ENCODE assay signal across 9 cellular contexts in the genomic region with DNA sequence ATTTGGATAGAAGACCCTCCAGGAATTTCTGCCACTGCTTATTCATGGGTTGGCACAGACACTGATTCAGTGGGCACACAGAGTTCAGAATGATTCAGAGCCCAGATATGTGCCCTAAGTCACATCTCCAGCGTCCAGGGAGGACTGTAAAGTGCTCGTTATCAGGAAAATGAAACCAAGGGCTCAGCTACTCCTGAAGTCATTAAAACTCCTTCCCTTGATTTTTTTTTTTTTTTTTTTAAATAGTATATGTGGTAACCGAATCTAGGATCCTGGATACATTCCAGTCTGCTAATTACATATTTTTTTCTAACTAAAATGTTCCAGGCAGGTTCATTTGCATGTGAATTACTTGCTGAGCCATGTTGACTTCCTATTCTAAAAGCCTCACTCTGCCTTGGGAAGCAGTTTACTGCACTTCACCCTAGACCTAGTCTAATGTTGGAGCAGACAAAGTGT. TPM values are rescaled to one million over a fixed set of nuclear protein-coding genes. Genes with fewer than 3 reads are reported as not detected.
DNase-seq lines count a peak whose midpoint lies in the region; ATAC-seq and TF ChIP-seq lines count a peak whose summit lies in the region.
"Had no signal": no experiment of that assay in that cellular context is flagged by ENCODE, and none has a peak within 500 bp of the region (broad histone marks: within the 10 kb centered on the region; RNA-seq: fewer than 3 reads in every experiment).

No MANE protein-coding gene starts in this region.

- H3K36me3 ChIP-seq in smooth muscle cell (ENCODE audit: low read depth): no peaks in the 10 kb centered on the region

- H2AFZ ChIP-seq in smooth muscle cell (ENCODE audit: low read depth): no peak overlapping the region

- WGBS in smooth muscle cell (ENCODE audit: low lambda C conversion rate): 19% methylated on average over 3 of the region's 3 CpGs

- no peak for TF ChIP-seq CTCF in smooth muscle cell (IDR thresholded peaks at IDR 0.05; ENCODE audit: borderline replicate concordance, insufficient read depth, poor library complexity, severe bottlenecking)

- DNase-seq in NCI-H1417 (lab: John Stamatoyannopoulos, UW) (peak in 2 of 3 experiments; percentile 32 to 53), NCI-H1417 treated with DMSO at 0.1 percent for 48 hours (lab: John Stamatoyannopoulos, UW) (no peak), RKO (ENCODE audit: low spot score) (peak; percentile 85), fibroblast of the conjunctiva (ENCODE audit: low read depth) (peak; percentile 12), smooth muscle cell (lab: John Stamatoyannopoulos, UW; ENCODE audit: unreplicated experiment) (no peak), anterior cingulate cortex (lab: John Stamatoyannopoulos, UW) (no peak)
- DNase-seq in activated naive CD4-positive, alpha-beta T cell treated with anti-CD3 and anti-CD28 coated beads, Interleukin-2, amount 50 U/mL, for 16 hours: no peak
- DNase-seq: NCI-H446 treated with DMSO at 0.1 percent for 48 hours had no signal

- peak overlapping the region; percentile 20 for H3K4me3 ChIP-seq in smooth muscle cell

- no peaks in the 10 kb centered on the region for H3K27me3 ChIP-seq in smooth muscle cell (ENCODE audit: low read depth)

- H3K79me2 ChIP-seq in smooth muscle cell (ENCODE audit: low read depth): no peaks in the 10 kb centered on the region

- H3K27ac ChIP-seq in smooth muscle cell (ENCODE audit: low read depth): no peak overlapping the region

- no peaks in the 10 kb centered on the region for H3K9me3 ChIP-seq in smooth muscle cell (replicated peaks; ENCODE audit: low read depth)

- H3K9ac ChIP-seq in smooth muscle cell (ENCODE audit: low read depth): no peak overlapping the region

- H4K20me1 ChIP-seq in smooth muscle cell (ENCODE audit: low read depth): no peaks in the 10 kb centered on the region

- no peak for ATAC-seq in GM19395 (IDR thresholded peaks at IDR 0.05; ENCODE audit: unreplicated experiment)

- peak overlapping the region; percentile 64 for H3K4me2 ChIP-seq in smooth muscle cell

- H3F3A ChIP-seq in smooth muscle cell (ENCODE audit: low read depth): no peaks in the 10 kb centered on the region

- peaks cover 11% of the 10 kb centered on the region for H3K4me1 ChIP-seq in smooth muscle cell (ENCODE audit: low read depth)

RNA-seq across cellular contexts. Expression of a gene that starts 34.7 kb away (rescaled TPM):
- total RNA-seq in smooth muscle cell: 12.0 and 12.8 TPM in 2 replicates
- 1.2 and 5.2 TPM in 2 replicates for polyA plus RNA-seq in smooth muscle cell

Comparison
In these comparisons a context has a peak if more than half of its experiments do, and no peak if none do; other contexts are left out.
1. DNase-seq: peak in NCI-H1417 (2 of 3), RKO (single experiment) and fibroblast of the conjunctiva (single experiment); none in NCI-H1417 treated with DMSO at 0.1 percent for 48 hours (single experiment), smooth muscle cell (single experiment), anterior cingulate cortex (0 of 58) and activated naive CD4-positive, alpha-beta T cell treated with anti-CD3 and anti-CD28 coated beads, Interleukin-2, amount 50 U/mL, for 16 hours (single experiment).